8 cellular contexts compared by ENCODE assay signal in the genomic region with DNA sequence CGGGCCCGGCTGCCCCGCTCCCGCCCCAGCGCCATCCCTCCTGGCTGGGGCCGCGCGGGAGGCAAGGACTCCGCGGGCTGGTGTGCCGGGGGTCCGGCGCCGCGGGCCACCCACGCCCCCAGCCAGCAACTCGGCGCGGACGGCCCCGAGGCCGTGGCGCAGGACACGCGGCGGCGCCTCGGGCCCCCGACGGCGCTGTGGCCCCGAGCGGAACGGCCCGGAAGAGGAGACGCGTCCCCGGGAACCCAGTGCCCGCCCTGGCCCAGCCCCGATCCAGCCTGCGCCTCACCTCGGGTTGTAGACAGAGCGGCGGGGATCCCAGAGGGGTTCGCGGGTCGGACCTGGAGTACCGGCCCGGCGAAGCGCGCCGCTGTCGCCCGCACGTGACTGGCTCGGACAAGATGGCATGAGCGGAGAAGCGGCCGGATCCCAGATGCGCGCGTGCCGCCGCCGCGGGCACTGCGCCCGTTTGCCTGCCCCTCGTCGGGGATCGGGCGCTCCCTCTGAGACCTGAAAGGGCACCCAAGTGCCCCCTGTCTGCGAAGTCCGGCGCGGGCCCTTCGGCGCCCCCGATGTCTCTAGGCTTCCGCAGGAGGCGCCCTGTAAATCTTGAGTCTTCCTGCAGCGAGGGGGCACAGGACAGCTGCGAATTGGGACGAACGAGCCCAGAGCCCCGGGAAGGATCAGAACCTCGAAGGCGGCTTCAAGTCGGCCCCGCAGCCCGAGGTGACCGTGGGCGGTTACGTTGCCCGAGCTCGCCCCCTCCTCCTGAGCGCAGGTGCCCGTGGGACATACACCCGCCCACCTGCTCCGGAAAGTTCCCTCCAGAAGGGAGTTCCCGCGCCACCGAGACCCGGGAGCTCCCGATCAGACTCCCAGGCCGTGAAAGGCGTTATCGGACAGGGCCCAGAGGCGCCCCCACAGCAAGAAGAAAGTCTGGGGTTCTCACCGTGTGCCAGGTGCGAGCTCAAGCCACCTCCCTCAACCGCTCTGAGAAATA. TPM values are rescaled to one million over a fixed set of nuclear protein-coding genes. Genes with fewer than 3 reads are reported as not detected.
DNase-seq lines count a peak whose midpoint lies in the region; ATAC-seq and TF ChIP-seq lines count a peak whose summit lies in the region.

No MANE protein-coding gene starts in this region.

- H3K9ac ChIP-seq in HCT116 (ENCODE audit: low read length) (peak overlapping the region; percentile 69), endocrine pancreas (ENCODE audit: control insufficient read depth, insufficient read depth, low read length) (peak overlapping the region; percentile 47)

- no peaks in the 10 kb centered on the region for H3K9me3 Mint-ChIP-seq in activated CD8-positive, alpha-beta T cell treated with anti-CD3 and anti-CD28 coated beads for 36 hours

- H3K4me3 Mint-ChIP-seq in activated CD8-positive, alpha-beta T cell treated with anti-CD3 and anti-CD28 coated beads for 36 hours = peak overlapping the region; percentile 79

- peaks cover 6% of the 10 kb centered on the region for H3K36me3 Mint-ChIP-seq in activated CD8-positive, alpha-beta T cell treated with anti-CD3 and anti-CD28 coated beads for 36 hours (ENCODE audit: low read depth)

- H3K27ac Mint-ChIP-seq in activated CD8-positive, alpha-beta T cell treated with anti-CD3 and anti-CD28 coated beads for 36 hours = peak overlapping the region; percentile 81

- TF ChIP-seq RAD21 in HCT116 (IDR thresholded peaks at IDR 0.05; ENCODE audit: low read depth) = no peak

- no TSS peak for BruUV-seq in HCT116 (replicated peaks; lab: Mats Ljungman, UMichigan)

- H3K4me1 ChIP-seq in HCT116 (ENCODE audit: control insufficient read depth in 1 of 2, insufficient read depth in 2 of 2, low read length in 2 of 2) (peaks cover 0 to 17% of the 10 kb centered on the region in 2 experiments; a peak in 2 of 4 replicates), endocrine pancreas (ENCODE audit: control insufficient read depth, insufficient read depth, low read length) (peaks cover 19% of the 10 kb centered on the region)

- H2AFZ ChIP-seq in HCT116 (ENCODE audit: low read depth, low read length, poor library complexity, severe bottlenecking) = no peak overlapping the region

- RAD21 ChIA-PET in HCT116 (lab: Charles Lee; ENCODE audit: low non-redundant PET in 1 of 2, low total read pairs in 2 of 2, uncharacterized antibody in 2 of 2, unreplicated experiment in 2 of 2) = interaction anchor here in 1 of 2 experiments (0.7 kb wide), 1 partner anchor 10 kb away, joined by 5 read pairs; no protein-coding TSS in a partner anchor

- H3K4me1 Mint-ChIP-seq in activated CD8-positive, alpha-beta T cell treated with anti-CD3 and anti-CD28 coated beads for 36 hours (ENCODE audit: low read depth) = peaks cover 34% of the 10 kb centered on the region

- H3K27me3 Mint-ChIP-seq in activated CD8-positive, alpha-beta T cell treated with anti-CD3 and anti-CD28 coated beads for 36 hours = peaks cover 3% of the 10 kb centered on the region

- H3K4me3 ChIP-seq in HCT116 (replicated peaks in 1 of 2; ENCODE audit: low read depth in 1 of 2, low read length in 2 of 2) (peak overlapping the region; percentile 49 to 67), endocrine pancreas (ENCODE audit: control insufficient read depth, insufficient read depth, low read length) (peak overlapping the region; percentile 8)

- TF ChIP-seq CTCF in GM10248 (IDR thresholded peaks at IDR 0.05; ENCODE audit: control extremely low read depth, extremely low read depth, low read depth, missing control alignments) (peak; percentile 62), HCT116 (IDR thresholded peaks at IDR 0.05 in 2 of 3, conservative IDR thresholded peaks at IDR 0.05 in 1 of 3; ENCODE audit: borderline replicate concordance in 1 of 3, insufficient read depth in 1 of 3, low read depth in 2 of 3, low read length in 2 of 3) (peak; percentile 29 to 34 (median 33); a peak in 3 of 6 replicates)
- peak; percentile 64 for TF ChIP-seq CTCF in activated CD8-positive, alpha-beta T cell treated with anti-CD3 and anti-CD28 coated beads for 36 hours (IDR thresholded peaks at IDR 0.05)

- H3K9me3 ChIP-seq in HCT116 (ENCODE audit: control insufficient read depth in 1 of 2, insufficient read depth in 1 of 2, low read depth in 1 of 2, low read length in 2 of 2) (no peaks in the 10 kb centered on the region), endocrine pancreas (ENCODE audit: control insufficient read depth, low read length) (no peaks in the 10 kb centered on the region)

- CTCF ChIA-PET in GM10248 (lab: Yijun Ruan, JAX) = interaction anchor here (0.7 to 2.5 kb wide), 13 partner anchors 9 to 292 kb away, joined by 3 to 9 read pairs (median 3); no protein-coding TSS in a partner anchor
- CTCF ChIA-PET in HCT116 (lab: Charles Lee) = no interaction called here
- CTCF ChIA-PET in activated CD8-positive, alpha-beta T cell treated with anti-CD3 and anti-CD28 coated beads for 36 hours (lab: Charles Lee) = interaction anchor here (0.7 to 2.5 kb wide), 11 partner anchors 9 to 127 kb away, joined by 3 to 9 read pairs (median 3); no protein-coding TSS in a partner anchor

- H3K27ac ChIP-seq in HCT116 (ENCODE audit: low read depth, low read length) = peak overlapping the region; percentile 73

- H3K36me3 ChIP-seq in HCT116 (ENCODE audit: control insufficient read depth in 1 of 2, insufficient read depth in 2 of 2, low read length in 2 of 2) (no peaks in the 10 kb centered on the region), endocrine pancreas (ENCODE audit: control insufficient read depth, insufficient read depth, low read length) (no peaks in the 10 kb centered on the region)

- peak overlapping the region; percentile 85 for H3K4me2 ChIP-seq in HCT116 (ENCODE audit: low read length)

- no peak for TF ChIP-seq POLR2A in HCT116 (IDR thresholded peaks at IDR 0.05; ENCODE audit: borderline replicate concordance, extremely low read depth, insufficient read depth, insufficient read length)

- intact Hi-C loops in HCT116 (cut with micrococcal nuclease) = no loop called here
- intact Hi-C loops in activated CD8-positive, alpha-beta T cell treated with anti-CD3 and anti-CD28 coated beads for 36 hours (cut with micrococcal nuclease) = no loop called here

- peak; percentile 67 for DNase-seq in GM10248 (ENCODE audit: extremely low spot score)
- DNase-seq in HCT116 (ENCODE audit: low read depth, low spot score) = no peak
- DNase-seq in NCI-H1930 (lab: John Stamatoyannopoulos, UW) = peak; percentile 54 to 61
- peak; percentile 77 for DNase-seq in activated CD8-positive, alpha-beta T cell treated with anti-CD3 and anti-CD28 coated beads for 36 hours
- DNase-seq in midbrain (lab: John Stamatoyannopoulos, UW) = peak; percentile 38
- DNase-seq in stimulated activated CD8-positive, alpha-beta memory T cell treated with anti-CD3 and anti-CD28 coated beads, Interleukin-2, amount 100 ng/mL, for 48 hours (ENCODE audit: low read depth in 2 of 2) = peak; percentile 47 to 49
- no peak for DNase-seq in AG08396 (ENCODE audit: low spot score)

- H3K9me2 ChIP-seq in HCT116 (ENCODE audit: insufficient read depth) = no peaks in the 10 kb centered on the region

- H3K79me2 ChIP-seq in HCT116 (ENCODE audit: insufficient read depth, low read length) = peaks cover 19% of the 10 kb centered on the region

- H3K27me3 ChIP-seq in HCT116 (ENCODE audit: insufficient read depth, low read length) (no peaks in the 10 kb centered on the region), endocrine pancreas (ENCODE audit: control insufficient read depth, insufficient read depth, low read length) (no peaks in the 10 kb centered on the region)

- POLR2A ChIA-PET in GM10248 (lab: Yijun Ruan, JAX) = no interaction called here
- POLR2A ChIA-PET in HCT116 (lab: Charles Lee) = no interaction called here
- POLR2A ChIA-PET in activated CD8-positive, alpha-beta T cell treated with anti-CD3 and anti-CD28 coated beads for 36 hours (lab: Charles Lee) = interaction anchor here (0.6 to 1.3 kb wide), 4 partner anchors 14 to 151 kb away, joined by 3 read pairs; no protein-coding TSS in a partner anchor

- no peaks in the 10 kb centered on the region for H4K20me1 ChIP-seq in HCT116 (ENCODE audit: insufficient read depth)

- peak; percentile 58 for ATAC-seq in HCT116
- peak; percentile 56 for ATAC-seq in activated CD8-positive, alpha-beta T cell treated with anti-CD3 and anti-CD28 coated beads for 36 hours

TF ChIP-seq in HCT116, 20 proteins besides CTCF, POLR2A, EP300 and RAD21:
- TF ChIP-seq CEBPB (IDR thresholded peaks at IDR 0.05; ENCODE audit: low read depth) (no peak), ZFX (IDR thresholded peaks at IDR 0.05) (peak; percentile 60; the same call in 1 of the 2 replicates), MAX (IDR thresholded peaks at IDR 0.05) (0 out of 2 replicates have a peak, but pooled peaks have one; percentile 67), EGR1 (IDR thresholded peaks at IDR 0.05; ENCODE audit: low read depth) (no peak), SP1 (IDR thresholded peaks at IDR 0.05; ENCODE audit: low read depth) (no peak), FOSL1 (IDR thresholded peaks at IDR 0.05; ENCODE audit: low read depth) (no peak), TCF7L2 (IDR thresholded peaks at IDR 0.05; ENCODE audit: borderline replicate concordance, extremely low read depth, insufficient read depth, insufficient read length) (no peak), ZNF274 (IDR thresholded peaks at IDR 0.05; ENCODE audit: low read depth, low read length) (no peak), ELF1 (IDR thresholded peaks at IDR 0.05; ENCODE audit: borderline replicate concordance, low read depth) (no peak)

RNA-seq across cellular contexts. Expression of gene SFMBT1, which starts 0.6 kb away (rescaled TPM):
- total RNA-seq in HCT116 (2021; ENCODE audit: unreplicated experiment) = 14.8 TPM
- polyA plus RNA-seq in HCT116 (2012) = 6.7 and 6.9 TPM in 2 replicates
- total RNA-seq in activated CD8-positive, alpha-beta T cell treated with anti-CD3 and anti-CD28 coated beads for 36 hours = 10 to 100 TPM; 17.8 to 20.1 TPM

Comparison
In these comparisons a context has a peak if more than half of its experiments do, and no peak if none do; other contexts are left out.
1. DNase-seq: peak in GM10248 (single experiment), NCI-H1930 (2 of 2), activated CD8-positive, alpha-beta T cell treated with anti-CD3 and anti-CD28 coated beads for 36 hours (single experiment), midbrain (single experiment) and stimulated activated CD8-positive, alpha-beta memory T cell treated with anti-CD3 and anti-CD28 coated beads, Interleukin-2, amount 100 ng/mL, for 48 hours (2 of 2); none in HCT116 (single experiment) and AG08396 (single experiment).
2. Peak in every context shown above with its lines, with median percentiles within 50 percentile points of each other: CTCF ChIP-seq.